In the genomic region with DNA sequence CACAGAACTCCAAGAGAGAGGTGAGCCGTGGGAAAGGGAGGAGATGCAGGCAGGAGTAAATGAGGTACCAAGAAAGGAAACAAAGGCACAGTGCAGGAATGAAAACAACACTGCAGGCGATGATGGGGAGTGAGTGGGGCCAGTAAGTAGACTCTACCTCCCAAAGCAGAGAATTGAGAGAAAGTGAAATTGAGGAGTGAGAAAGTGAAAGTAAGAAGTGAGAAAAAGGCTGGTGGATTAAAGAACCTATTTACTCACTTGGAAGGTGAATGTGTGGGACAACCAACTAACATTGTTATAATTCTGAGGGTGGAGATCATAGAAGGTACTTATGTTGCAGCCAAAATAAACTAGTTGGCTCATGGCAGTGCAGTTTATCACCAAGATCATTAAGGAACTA, we compare ENCODE assay signal across 4 cellular contexts.
TF ChIP-seq lines count a peak whose summit lies in the region.

No MANE protein-coding gene starts in this region.

TF ChIP-seq in A549, 52 proteins besides CTCF, POLR2A, EP300 and RAD21:
- TF ChIP-seq TFCP2L1 (CRISPR knock-in tag; IDR thresholded peaks at IDR 0.05) (no peak), PHF8 (IDR thresholded peaks at IDR 0.05; ENCODE audit: borderline replicate concordance, low read depth) (no peak), MAFK (IDR thresholded peaks at IDR 0.05; ENCODE audit: partially characterized antibody) (no peak), SREBF2 (IDR thresholded peaks at IDR 0.05) (no peak), HOXB5 (CRISPR knock-in tag; IDR thresholded peaks at IDR 0.05) (no peak), JUN (IDR thresholded peaks at IDR 0.05) (no peak)
- TF ChIP-seq, protein P1, sequence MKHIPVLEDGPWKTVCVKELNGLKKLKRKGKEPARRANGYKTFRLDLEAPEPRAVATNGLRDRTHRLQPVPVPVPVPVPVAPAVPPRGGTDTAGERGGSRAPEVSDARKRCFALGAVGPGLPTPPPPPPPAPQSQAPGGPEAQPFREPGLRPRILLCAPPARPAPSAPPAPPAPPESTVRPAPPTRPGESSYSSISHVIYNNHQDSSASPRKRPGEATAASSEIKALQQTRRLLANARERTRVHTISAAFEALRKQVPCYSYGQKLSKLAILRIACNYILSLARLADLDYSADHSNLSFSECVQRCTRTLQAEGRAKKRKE (CRISPR knock-in tag; IDR thresholded peaks at IDR 0.05; ENCODE audit: low read depth), result no peak

TF ChIP-seq in GM12891, 5 proteins besides CTCF, POLR2A, EP300 and RAD21:
- TF ChIP-seq PAX5 (IDR thresholded peaks at IDR 0.05; ENCODE audit: insufficient read depth, low read length, severe bottlenecking), result no peak
- no peak for TF ChIP-seq POLR2AphosphoS5 (IDR thresholded peaks at IDR 0.05; ENCODE audit: low read depth, low read length)
- no peak for TF ChIP-seq TAF1 (IDR thresholded peaks at IDR 0.05; ENCODE audit: low read depth, low read length)
- no peak for TF ChIP-seq SPI1 (IDR thresholded peaks at IDR 0.05; ENCODE audit: low read depth, low read length)
- no peak for TF ChIP-seq POU2F2 (IDR thresholded peaks at IDR 0.05; ENCODE audit: low read depth, low read length)

TF ChIP-seq in IMR-90, 13 proteins besides CTCF, POLR2A, EP300 and RAD21:
- TF ChIP-seq, protein P2, sequence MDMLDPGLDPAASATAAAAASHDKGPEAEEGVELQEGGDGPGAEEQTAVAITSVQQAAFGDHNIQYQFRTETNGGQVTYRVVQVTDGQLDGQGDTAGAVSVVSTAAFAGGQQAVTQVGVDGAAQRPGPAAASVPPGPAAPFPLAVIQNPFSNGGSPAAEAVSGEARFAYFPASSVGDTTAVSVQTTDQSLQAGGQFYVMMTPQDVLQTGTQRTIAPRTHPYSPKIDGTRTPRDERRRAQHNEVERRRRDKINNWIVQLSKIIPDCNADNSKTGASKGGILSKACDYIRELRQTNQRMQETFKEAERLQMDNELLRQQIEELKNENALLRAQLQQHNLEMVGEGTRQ (IDR thresholded peaks at IDR 0.05; ENCODE audit: low read depth, low read length), result no peak
- no peak for TF ChIP-seq MAFK (IDR thresholded peaks at IDR 0.05; ENCODE audit: low read depth, low read length)
- TF ChIP-seq NFE2L2 (IDR thresholded peaks at IDR 0.05; ENCODE audit: low read depth, low read length), result no peak
- no peak for TF ChIP-seq RCOR1 (IDR thresholded peaks at IDR 0.05; ENCODE audit: insufficient replicate concordance, low read length)

TF ChIP-seq in HepG2, 621 proteins besides CTCF, POLR2A, EP300 and RAD21:
- no peak for TF ChIP-seq ZNF24 (IDR thresholded peaks at IDR 0.05)
TF ChIP-seq in HepG2: peak in this region for 0.
